In the genomic region with DNA sequence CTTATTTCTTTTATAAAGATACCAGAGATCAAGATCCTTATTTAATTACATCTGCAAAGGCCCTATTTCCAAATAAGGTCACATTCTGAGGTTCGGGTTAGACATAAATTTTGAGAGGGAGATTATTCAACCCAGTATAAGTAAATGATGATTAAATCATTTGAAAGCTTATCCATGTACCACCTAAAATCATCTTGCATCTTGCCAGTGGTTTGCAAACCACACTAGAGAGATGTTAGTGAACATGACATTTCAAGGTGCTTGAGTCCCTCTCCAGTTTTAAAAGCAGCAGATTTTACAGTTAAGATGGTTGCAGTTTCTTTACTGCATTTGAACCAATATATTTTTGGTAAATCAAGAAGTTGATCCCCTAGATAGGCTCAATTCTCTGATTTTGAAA, we compare ENCODE assay signal across 25 cellular contexts.
"Had no signal": no experiment of that assay in that cellular context is flagged by ENCODE, and none has a peak within 500 bp of the region (broad histone marks: within the 10 kb centered on the region; RNA-seq: fewer than 3 reads in every experiment).

No MANE protein-coding gene starts in this region.

- H3K4me3 ChIP-seq: K562, SJSA1, SK-N-MC had no signal

- H3K4me2 ChIP-seq: KMS-11 had no signal

- H3K4me3 Mint-ChIP-seq: IgD-negative memory B cell had no signal

- ATAC-seq: K562 had no signal

- H3K27me3 ChIP-seq: SJSA1 had no signal

- H3K9me3 ChIP-seq: SJSA1 had no signal

- H3K9ac ChIP-seq: KMS-11 had no signal

- H3K27ac Mint-ChIP-seq: IgD-negative memory B cell had no signal

- H3K4me1 ChIP-seq: SJSA1 had no signal

- H3K36me3 ChIP-seq: SJSA1 had no signal

- FAIRE-seq: HTR-8/SVneo, K562, RCC 7860 had no signal

- H3K4me1 Mint-ChIP-seq: IgD-negative memory B cell had no signal

- DNase-seq: Kasumi-1, MM.1S, NCI-H1092 treated with DMSO at 0.1 percent for 48 hours, NCI-H1436, NCI-H187, NCI-H2029, NCI-H2081 treated with DMSO at 0.1 percent for 48 hours, NCI-H2171, NCI-H226, NCI-H446, NCI-H510A, NCI-H524 treated with DMSO at 0.1 percent for 48 hours, NCI-H69, NCI-H774, Right ventricle myocardium superior, RPMI8226, SIG-M5 had no signal

- H3K36me3 Mint-ChIP-seq: IgD-negative memory B cell had no signal

- H3K27ac ChIP-seq: HL-60, KMS-11, SJSA1, SK-N-MC had no signal
